In the genomic region with DNA sequence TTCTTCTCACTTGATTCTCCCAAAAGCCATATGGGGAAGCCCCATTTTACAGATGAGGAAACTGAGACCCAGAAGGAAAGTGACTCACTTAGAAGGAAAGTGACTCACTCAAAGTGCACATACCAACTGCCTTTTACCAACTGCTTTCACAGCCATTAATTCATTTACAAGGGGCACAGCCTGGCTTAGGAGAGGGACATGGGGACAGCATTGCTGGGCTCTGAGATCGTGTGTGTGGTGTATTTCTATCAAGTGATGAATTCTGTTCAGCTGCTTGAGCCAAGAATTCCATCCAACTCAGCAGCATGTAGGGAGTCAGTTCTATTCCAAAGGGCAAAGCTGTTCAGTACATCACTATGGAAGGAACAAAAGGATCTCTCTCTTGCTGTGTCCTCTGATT, we compare ENCODE assay signal across 28 cellular contexts. TPM values are rescaled to one million over a fixed set of nuclear protein-coding genes. Genes with fewer than 3 reads are reported as not detected.
DNase-seq lines count a peak whose midpoint lies in the region; TF ChIP-seq lines count a peak whose summit lies in the region.
"Had no signal": no experiment of that assay in that cellular context is flagged by ENCODE, and none has a peak within 500 bp of the region (broad histone marks: within the 10 kb centered on the region; RNA-seq: fewer than 3 reads in every experiment).

No MANE protein-coding gene starts in this region.

- POLR2A ChIA-PET in SK-N-SH (lab: Yijun Ruan, JAX) = no interaction called here

- WGBS in SK-N-SH (ENCODE audit: low lambda C conversion rate) = 11% methylated on average over 1 of the region's 1 CpG

- peaks cover 1% of the 10 kb centered on the region; the same call in 1 of the 2 replicates for H3K27me3 ChIP-seq in SK-N-SH (ENCODE audit: insufficient read depth)
- H3K27me3 ChIP-seq in uterus = no peaks in the 10 kb centered on the region
- H3K27me3 ChIP-seq: gastroesophageal sphincter, upper lobe of right lung had no signal

- TF ChIP-seq EP300 in SK-N-SH (IDR thresholded peaks at IDR 0.05; ENCODE audit: borderline replicate concordance in 1 of 2, low read depth in 1 of 2, low read length in 1 of 2) = no peak

- H3K9me3 ChIP-seq in SK-N-SH = no peaks in the 10 kb centered on the region
- H3K9me3 ChIP-seq in uterus = no peaks in the 10 kb centered on the region
- H3K9me3 ChIP-seq: gastroesophageal sphincter, psoas muscle, upper lobe of right lung had no signal

- no peak for TF ChIP-seq RAD21 in SK-N-SH (IDR thresholded peaks at IDR 0.05; ENCODE audit: low read length)

- TF ChIP-seq CTCF in SK-N-SH (IDR thresholded peaks at IDR 0.05) (no peak), uterus (IDR thresholded peaks at IDR 0.05) (no peak)

- no peaks in the 10 kb centered on the region for H4K20me1 ChIP-seq in SK-N-SH (ENCODE audit: insufficient read depth)

- H3K36me3 ChIP-seq in SK-N-SH (replicated peaks in 1 of 2; ENCODE audit: control insufficient read depth in 1 of 2, insufficient read depth in 2 of 2, low read length in 1 of 2) = no peaks in the 10 kb centered on the region
- no peaks in the 10 kb centered on the region for H3K36me3 ChIP-seq in uterus
- H3K36me3 ChIP-seq: gastroesophageal sphincter, upper lobe of right lung, WERI-Rb-1 had no signal

- no peak for TF ChIP-seq POLR2A in uterus (IDR thresholded peaks at IDR 0.05)

- CTCF ChIA-PET in SK-N-SH (lab: Yijun Ruan, JAX) = interaction anchor here (1.9 kb wide), 1 partner anchor 51 kb away, joined by 7 read pairs; no protein-coding TSS in a partner anchor

- no peak overlapping the region for H3K4me3 ChIP-seq in SK-N-SH (ENCODE audit: low read depth in 2 of 2, low read length in 1 of 2)
- H3K4me3 ChIP-seq in uterus = no peak overlapping the region
- H3K4me3 ChIP-seq: gastroesophageal sphincter, GM12878, lung, psoas muscle, skin epidermis, upper lobe of right lung had no signal

- H3K27ac ChIP-seq in SK-N-SH (ENCODE audit: low read depth in 2 of 2, low read length in 1 of 2) (no peak overlapping the region), uterus (no peak overlapping the region)
- H3K27ac ChIP-seq: 22Rv1, gastroesophageal sphincter, psoas muscle, skin epidermis, upper lobe of right lung, WERI-Rb-1 had no signal

- H3K9ac ChIP-seq in SK-N-SH = no peak overlapping the region

- H3K79me2 ChIP-seq in SK-N-SH (ENCODE audit: insufficient read depth) = no peaks in the 10 kb centered on the region

- H3K4me1 ChIP-seq in SK-N-SH (ENCODE audit: control insufficient read depth in 1 of 2, insufficient read depth in 2 of 2, low read depth in 1 of 2, low read length in 1 of 2) (0 out of 4 replicates have a peak, but pooled peaks cover 0 to under 1% of the 10 kb centered on the region in 2 experiments), uterus (no peaks in the 10 kb centered on the region)
- H3K4me1 ChIP-seq: psoas muscle had no signal

- intact Hi-C loops in uterus (cut with DNase I; ENCODE audit: low total_unique reads) = no loop called here

- H3K9me2 ChIP-seq in SK-N-SH = no peaks in the 10 kb centered on the region

- no peak overlapping the region for H2AFZ ChIP-seq in SK-N-SH (ENCODE audit: low read depth)

- DNase-seq in DMS 273 (lab: John Stamatoyannopoulos, UW; ENCODE audit: unreplicated experiment) (peak; percentile 2), DMS 273 treated with DMSO at 0.1 percent for 48 hours (lab: John Stamatoyannopoulos, UW) (no peak), Ammon's horn (ENCODE audit: low spot score) (peak; percentile 31), SK-N-SH (no peak), fibroblast of peridontal ligament (ENCODE audit: extremely low read depth) (peak; percentile 13), uterus (no peak), AML-193 (lab: John Stamatoyannopoulos, UW) (no peak)
- DNase-seq in stimulated activated naive CD4-positive, alpha-beta T cell (lab: John Stamatoyannopoulos, UW) = no peak
- DNase-seq: activated CD4-positive, alpha-beta T cell treated with anti-CD3 and anti-CD28 coated beads, Interleukin-2, amount 50 U/mL, for 1 hour; activated CD8-positive, alpha-beta memory T cell treated with anti-CD3 and anti-CD28 coated beads, Interleukin-2, amount 10 ng/mL, durations not matched to agents 7 days and 5 days; activated naive CD8-positive, alpha-beta T cell treated with anti-CD3 and anti-CD28 coated beads, Interleukin-2, amount 10 ng/mL, durations not matched to agents 7 days and 5 days; activated T-cell treated with anti-CD3 and anti-CD28 coated beads, Interleukin-2, amount 50 U/mL, for 72 hours; CD8-positive, alpha-beta T cell; DMS79; effector CD8-positive, alpha-beta T cell; erythroblast; H9; NCI-H774; psoas muscle; stimulated activated CD4-positive, alpha-beta T cell treated with anti-CD3 and anti-CD28 coated beads, Interleukin-1b, Interleukin-23, amount 100 ng/mL, for 48 hours; substantia nigra; upper lobe of right lung; WERI-Rb-1 had no signal

- H3K4me2 ChIP-seq in SK-N-SH = no peak overlapping the region

- no peaks in the 10 kb centered on the region for H3F3A ChIP-seq in SK-N-SH (replicated peaks; ENCODE audit: insufficient read depth)

TF ChIP-seq in SK-N-SH, 30 proteins besides CTCF, POLR2A, EP300 and RAD21:
- TF ChIP-seq GABPA (IDR thresholded peaks at IDR 0.05; ENCODE audit: low read depth) = no peak
- TF ChIP-seq SIN3A (IDR thresholded peaks at IDR 0.05; ENCODE audit: borderline replicate concordance, low read depth, low read length) = no peak
- no peak for TF ChIP-seq RFX5 (IDR thresholded peaks at IDR 0.05; ENCODE audit: low read length)
- no peak for TF ChIP-seq FOXM1 (IDR thresholded peaks at IDR 0.05; ENCODE audit: low read depth)
- TF ChIP-seq POLR2AphosphoS5 (IDR thresholded peaks at IDR 0.05; ENCODE audit: low read depth, low read length) = no peak
- TF ChIP-seq FOSL2 (IDR thresholded peaks at IDR 0.05; ENCODE audit: borderline replicate concordance, low read depth) = peak; percentile 44; the same call in 1 of the 2 replicates
- no peak for TF ChIP-seq RCOR1 (IDR thresholded peaks at IDR 0.05; ENCODE audit: low read length)
- no peak for TF ChIP-seq MEF2A (IDR thresholded peaks at IDR 0.05; ENCODE audit: borderline replicate concordance, low read depth)
TF ChIP-seq in SK-N-SH: peak in this region for 1.

RNA-seq across cellular contexts. Expression of a gene that starts 23.5 kb away (rescaled TPM):
- polyA plus RNA-seq in SK-N-SH (2012; rRNA removed) = 14.2 and 17.9 TPM in 2 replicates
- polyA plus RNA-seq in SK-N-SH (2012; cell fraction: cytosol; rRNA removed) = 10.2 and 11.8 TPM in 2 replicates
- 22.9 and 30.0 TPM in 2 replicates for polyA plus RNA-seq in SK-N-SH (2012; cell fraction: nucleus; rRNA removed)
- 10 to 100 TPM; 17.4 to 55.2 (median 35.7) TPM for total RNA-seq in uterus

Comparison
In these comparisons a context has a peak if more than half of its experiments do, and no peak if none do; other contexts are left out.
1. DNase-seq: peak in DMS 273 (single experiment), Ammon's horn (single experiment) and fibroblast of peridontal ligament (single experiment); none in DMS 273 treated with DMSO at 0.1 percent for 48 hours (single experiment), SK-N-SH (single experiment), stimulated activated naive CD4-positive, alpha-beta T cell (0 of 6), uterus (0 of 2) and AML-193 (0 of 2).